Comparison of ENCODE assay signal across 17 cellular contexts in the genomic region with DNA sequence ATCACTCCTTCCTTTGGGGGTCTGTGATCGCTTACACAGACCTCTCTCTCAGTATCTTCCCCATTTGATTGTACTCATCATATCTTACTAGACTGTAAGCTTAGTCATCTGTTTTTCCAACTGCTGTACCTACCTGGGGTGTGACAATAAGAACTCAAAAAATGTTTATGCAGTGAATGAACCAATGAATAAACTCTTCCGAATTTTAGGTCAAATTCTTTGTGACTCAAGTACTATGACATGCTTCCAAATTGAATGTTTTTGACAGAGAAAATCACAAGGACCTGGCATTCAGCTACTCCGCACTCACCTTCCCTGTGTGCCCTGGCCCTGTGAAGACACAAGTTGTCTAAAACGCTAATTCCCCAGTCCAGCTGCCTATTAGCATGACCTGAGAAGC. TPM values are rescaled to one million over a fixed set of nuclear protein-coding genes. Genes with fewer than 3 reads are reported as not detected.
"Had no signal": no experiment of that assay in that cellular context is flagged by ENCODE, and none has a peak within 500 bp of the region (broad histone marks: within the 10 kb centered on the region; RNA-seq: fewer than 3 reads in every experiment).

No MANE protein-coding gene starts in this region.

- H3K4me1 ChIP-seq: foreskin keratinocyte had no signal

- ATAC-seq: activated CD8-positive, alpha-beta memory T cell treated with anti-CD3 and anti-CD28 coated beads, Interleukin-2, amount 10 ng/mL, durations not matched to agents 7 days and 5 days; left colon; mucosa of descending colon; stimulated activated naive B cell treated with anti-CD40 and anti-IgM and Interleukin-4, amounts not matched to agents 10 μg/mL and 1 μg/mL and 100 μg/mL, for 72 hours had no signal

- H3K4me2 ChIP-seq: smooth muscle cell had no signal

- DNase-seq: activated CD4-positive, alpha-beta T cell treated with anti-CD3 and anti-CD28 coated beads for 1 hour; activated CD4-positive, alpha-beta T cell treated with anti-CD3 and anti-CD28 coated beads, Interleukin-2, amount 50 U/mL, for 48 hours; activated CD8-positive, alpha-beta memory T cell treated with anti-CD3 and anti-CD28 coated beads, Interleukin-2, amount 10 ng/mL, durations not matched to agents 7 days and 5 days; activated effector memory CD4-positive, alpha-beta T cell treated with Interleukin-2 at 50 U/mL for 16 hours; activated T-cell treated with anti-CD3 and anti-CD28 coated beads, Interleukin-2, amount 50 U/mL, for 24 hours; dermis blood vessel endothelial cell; endodermal cell; head of caudate nucleus; left colon; mucosa of descending colon; occipital lobe; stimulated activated naive B cell treated with anti-CD40 and anti-IgM and Interleukin-4, amounts not matched to agents 10 μg/mL and 1 μg/mL and 100 μg/mL, for 72 hours had no signal

- H3K27me3 ChIP-seq: foreskin keratinocyte had no signal

- H3K4me3 ChIP-seq: mucosa of descending colon, smooth muscle cell had no signal

- H3K27ac ChIP-seq: foreskin keratinocyte had no signal

- H3K9me3 ChIP-seq: mucosa of descending colon had no signal

RNA-seq across cellular contexts. Expression of a gene that starts 57.4 kb away (rescaled TPM):
- total RNA-seq: activated CD8-positive, alpha-beta memory T cell treated with anti-CD3 and anti-CD28 coated beads, Interleukin-2, amount 10 ng/mL, durations not matched to agents 7 days and 5 days; cerebellum; dermis blood vessel endothelial cell; endodermal cell; foreskin keratinocyte; lung microvascular endothelial cell; occipital lobe; smooth muscle cell; subcutaneous adipose tissue had no signal
